In the genomic region with DNA sequence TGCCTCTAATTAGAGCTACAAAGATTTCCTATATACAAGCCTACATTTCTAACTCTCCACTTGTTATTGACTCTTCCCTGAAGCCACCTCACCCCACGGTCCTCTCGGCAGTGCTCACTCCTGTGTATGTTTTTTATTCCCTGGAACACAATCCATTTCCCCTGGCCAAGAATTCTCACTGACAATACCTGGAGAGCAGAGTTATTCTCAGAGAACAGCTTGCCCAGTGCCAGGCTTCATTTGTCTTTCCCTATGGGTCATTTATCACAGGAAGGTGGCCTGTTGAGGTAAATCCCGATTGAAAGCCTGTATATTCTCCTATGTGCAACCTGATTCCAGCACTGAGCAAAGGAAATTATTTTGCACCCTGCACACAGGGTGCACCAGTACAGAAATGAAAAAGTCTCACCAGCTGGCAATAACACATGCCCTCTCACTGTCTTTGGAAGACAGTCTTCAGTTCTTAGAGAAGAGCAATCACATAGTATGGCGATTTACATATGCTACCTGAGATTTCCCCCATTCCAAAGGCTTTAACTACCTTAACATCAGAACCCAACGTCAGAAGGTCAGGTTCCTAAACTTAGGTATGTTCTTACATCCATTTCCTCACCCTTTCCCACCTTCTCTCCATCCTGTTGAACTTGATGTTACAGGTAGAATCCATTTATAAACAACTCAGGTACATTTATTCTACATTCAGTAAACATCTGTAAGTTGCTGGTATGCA, we compare ENCODE assay signal across 20 cellular contexts.
DNase-seq lines count a peak whose midpoint lies in the region; ATAC-seq, FAIRE-seq and TF ChIP-seq lines count a peak whose summit lies in the region.
"Had no signal": no experiment of that assay in that cellular context is flagged by ENCODE, and none has a peak within 500 bp of the region (broad histone marks: within the 10 kb centered on the region; RNA-seq: fewer than 3 reads in every experiment).

No MANE protein-coding gene starts in this region.

- H3K9me3 Mint-ChIP-seq in mesothelial cell of epicardium: peaks cover 3% of the 10 kb centered on the region
- H3K9me3 Mint-ChIP-seq: CD4-positive, alpha-beta T cell had no signal

- H4K91ac ChIP-seq in H1 (replicated peaks; ENCODE audit: insufficient read length, low read length): peak overlapping the region; percentile 5

- peak overlapping the region; percentile 12 to 46; a peak in 2 of 4 replicates for H3K4me2 ChIP-seq in H1 (ENCODE audit: insufficient read depth in 1 of 2, low read depth in 2 of 2, low read length in 2 of 2)
- H3K4me2 ChIP-seq: KMS-11, SK-N-SH had no signal

- no peak overlapping the region for H3K23ac ChIP-seq in H1 (ENCODE audit: insufficient read length)

- H3K4me3 ChIP-seq in SK-N-MC (peak overlapping the region; percentile 52), H1 (ENCODE audit: extremely low read depth in 1 of 4, insufficient read depth in 2 of 4, low read depth in 3 of 4, low read length in 4 of 4) (0 out of 8 replicates have a peak overlapping the region, but pooled peaks of 1 of the 4 experiments have one; percentile 2)
- H3K4me3 ChIP-seq: Peyer's patch had no signal

- H4K5ac ChIP-seq in H1 (ENCODE audit: insufficient read length, low read depth, low read length): no peak overlapping the region

- no peak overlapping the region for H2BK15ac ChIP-seq in H1 (ENCODE audit: low read length)

- no peak overlapping the region for H2BK120ac ChIP-seq in H1 (replicated peaks; ENCODE audit: low read depth, low read length)

- WGBS in H1 (ENCODE audit: extremely low coverage in 1 of 2, insufficient coverage in 1 of 2, insufficient read length in 1 of 2, insufficient replicate concordance in 2 of 2, low coverage in 1 of 2, low lambda C conversion rate in 2 of 2, missing lambda C conversion rate in 1 of 2), 2 experiments: 45% methylated on average over 5 of the region's 5 CpGs; no CpG with 5 or more reads in 1 of the 2 experiments

- H3K36me3 ChIP-seq in SK-N-MC (ENCODE audit: insufficient read depth, low read length) (no peaks in the 10 kb centered on the region), H1 (ENCODE audit: control insufficient read depth in 2 of 4, insufficient read depth in 4 of 4, low read length in 3 of 4) (no peaks in the 10 kb centered on the region)
- H3K36me3 ChIP-seq: BE2C, Peyer's patch had no signal

- no peak for TF ChIP-seq RAD21 in H1 (IDR thresholded peaks at IDR 0.05 in 1 of 2, conservative IDR thresholded peaks at IDR 0.05 in 1 of 2; ENCODE audit: low read depth in 2 of 2, low read length in 2 of 2)

- no peak overlapping the region for H2BK5ac ChIP-seq in H1 (ENCODE audit: low read depth, low read length)

- H3K18ac ChIP-seq in H1 (ENCODE audit: extremely low read depth, low read length): 0 out of 2 replicates have a peak overlapping the region, but pooled peaks have one; percentile 33

- TF ChIP-seq EP300 in H1 (IDR thresholded peaks at IDR 0.05; ENCODE audit: borderline replicate concordance in 1 of 2, low read depth in 2 of 2, low read length in 2 of 2): no peak

- no peak for ATAC-seq in GM21529 (IDR thresholded peaks at IDR 0.05; ENCODE audit: unreplicated experiment)
- ATAC-seq in HG02840 (IDR thresholded peaks at IDR 0.05; ENCODE audit: low FRiP score, unreplicated experiment): no peak
- no peak for ATAC-seq in Right ventricle myocardium superior (ENCODE audit: poor library complexity)
- ATAC-seq: Right ventricle myocardium inferior had no signal

- TF ChIP-seq CTCF in H1 (IDR thresholded peaks at IDR 0.05; ENCODE audit: control extremely low read depth in 1 of 3, insufficient read depth in 1 of 3, low read depth in 1 of 3, low read length in 3 of 3) (no peak), mesothelial cell of epicardium (IDR thresholded peaks at IDR 0.05; ENCODE audit: unreplicated experiment) (no peak)

- no peak overlapping the region for H3K4me3 Mint-ChIP-seq in mesothelial cell of epicardium
- H3K4me3 Mint-ChIP-seq: CD4-positive, alpha-beta T cell had no signal

- no peaks in the 10 kb centered on the region for H3K79me1 ChIP-seq in H1 (ENCODE audit: low read depth, low read length)

- no peaks in the 10 kb centered on the region for H3K27me3 ChIP-seq in H1 (replicated peaks in 1 of 4; ENCODE audit: control insufficient read depth in 3 of 4, extremely low read depth in 1 of 4, insufficient read depth in 3 of 4, low read length in 3 of 4)
- H3K27me3 ChIP-seq: Peyer's patch had no signal

- H3K14ac ChIP-seq in H1 (ENCODE audit: insufficient read length): no peak overlapping the region

- peaks cover 5% of the 10 kb centered on the region for H3K4me1 Mint-ChIP-seq in mesothelial cell of epicardium

- TF ChIP-seq POLR2A in H54 (IDR thresholded peaks at IDR 0.05; ENCODE audit: low read depth, low read length) (no peak), H1 (IDR thresholded peaks at IDR 0.05; ENCODE audit: control extremely low read depth in 1 of 2, low read depth in 2 of 2, low read length in 2 of 2) (no peak)

- H2BK20ac ChIP-seq in H1 (ENCODE audit: low read length): peak overlapping the region; percentile 51; the same call in 1 of the 2 replicates

- CTCF ChIA-PET in H1 (lab: Charles Lee; ENCODE audit: partially characterized antibody): interaction anchor here (0.5 to 2.0 kb wide), 2 partner anchors 8 to 12 kb away, joined by 3 to 5 read pairs; no protein-coding TSS in a partner anchor

- H3K27ac ChIP-seq in SK-N-MC (peak overlapping the region; percentile 34; the same call in 1 of the 2 replicates), H1 (ENCODE audit: low read depth, low read length) (no peak overlapping the region)
- H3K27ac ChIP-seq: KMS-11, Peyer's patch had no signal

- peak overlapping the region; percentile 56; the same call in 1 of the 2 replicates for H2BK12ac ChIP-seq in H1 (ENCODE audit: low read depth, low read length)

- FAIRE-seq in H54 (lab: Jason Lieb, UNC) (peak; percentile 33), H1 (lab: Jason Lieb, UNC) (peak; percentile 48)

- no peaks in the 10 kb centered on the region for H3K79me2 ChIP-seq in H1 (ENCODE audit: control insufficient read depth in 1 of 2, insufficient read depth in 2 of 2, low read length in 2 of 2)

- DNase-seq in H54 (ENCODE audit: insufficient read length, low spot score): no peak
- DNase-seq in SK-N-MC (ENCODE audit: low read depth, low spot score): no peak
- DNase-seq in H1 (ENCODE audit: low read depth in 1 of 2, low spot score in 2 of 2): no peak
- DNase-seq in mesothelial cell of epicardium (ENCODE audit: low spot score in 2 of 2, unreplicated experiment in 2 of 2): no peak
- no peak for DNase-seq in Right ventricle myocardium superior
- DNase-seq in KG1 (lab: John Stamatoyannopoulos, UW): no peak
- DNase-seq: BE2C; Calu3; CD4-positive, alpha-beta T cell; DMS53; NCI-H1048; NCI-H187; NCI-H510A; Peyer's patch; SK-N-SH; T-helper 1 cell had no signal

- H3K4ac ChIP-seq in H1 (replicated peaks; ENCODE audit: insufficient read length, low read depth, low read length): no peak overlapping the region

- H2AK5ac ChIP-seq in H1 (ENCODE audit: low read depth, low read length): no peak overlapping the region

- H3K36me3 Mint-ChIP-seq in mesothelial cell of epicardium: peaks cover 3% of the 10 kb centered on the region

- intact Hi-C loops in Right ventricle myocardium superior (cut with DNase I): no loop called here

- H3K23me2 ChIP-seq in H1 (ENCODE audit: low read depth, low read length): no peaks in the 10 kb centered on the region

- no peaks in the 10 kb centered on the region for H3K27me3 Mint-ChIP-seq in mesothelial cell of epicardium (ENCODE audit: low read depth)
- H3K27me3 Mint-ChIP-seq: CD4-positive, alpha-beta T cell had no signal

- POLR2A ChIA-PET in H1 (lab: Charles Lee; ENCODE audit: partially characterized antibody): interaction anchor here (0.8 to 1.6 kb wide), 3 partner anchors 9 to 25 kb away, joined by 3 read pairs; no protein-coding TSS in a partner anchor

- peak overlapping the region; percentile 45 for H3K27ac Mint-ChIP-seq in mesothelial cell of epicardium
- H3K27ac Mint-ChIP-seq: CD4-positive, alpha-beta T cell had no signal

- H3K9me3 ChIP-seq in SK-N-MC (ENCODE audit: low read depth, low read length) (no peaks in the 10 kb centered on the region), H1 (ENCODE audit: insufficient read depth in 2 of 2, low read depth in 1 of 2, low read length in 1 of 2) (no peaks in the 10 kb centered on the region)
- H3K9me3 ChIP-seq: BE2C, Peyer's patch, SK-N-SH had no signal

- no peak overlapping the region for H3K9ac ChIP-seq in SK-N-MC (ENCODE audit: insufficient read length)
- H3K9ac ChIP-seq in H1 (replicated peaks in 1 of 4; ENCODE audit: extremely low read depth in 1 of 4, low read depth in 3 of 4, low read length in 3 of 4): no peak overlapping the region
- H3K9ac ChIP-seq: KMS-11, SK-N-SH had no signal

- H3K4me1 ChIP-seq in H1 (replicated peaks in 1 of 4; ENCODE audit: control insufficient read depth in 3 of 4, insufficient read depth in 4 of 4, low read length in 3 of 4): peaks cover 4 to 15% (median 11%) of the 10 kb centered on the region in 4 experiments; a peak in 6 of 7 replicates
- H3K4me1 ChIP-seq: BE2C, Peyer's patch had no signal

- no peak overlapping the region for H3K56ac ChIP-seq in H1 (replicated peaks; ENCODE audit: insufficient read length, low read depth, low read length)

- no peak overlapping the region for H4K8ac ChIP-seq in H1 (ENCODE audit: extremely low read depth, insufficient read depth, low read length)

- no peaks in the 10 kb centered on the region for H4K20me1 ChIP-seq in H1 (replicated peaks in 1 of 2; ENCODE audit: control insufficient read depth in 1 of 2, insufficient read depth in 2 of 2, low read length in 2 of 2)

- H2AFZ ChIP-seq in H1 (ENCODE audit: low read length): no peak overlapping the region

TF ChIP-seq in H1, 55 proteins besides CTCF, POLR2A, EP300 and RAD21:
- TF ChIP-seq SIRT6 (IDR thresholded peaks at IDR 0.05; ENCODE audit: low read length) (no peak), BACH1 (IDR thresholded peaks at IDR 0.05; ENCODE audit: low read length) (no peak), KDM4A (IDR thresholded peaks at IDR 0.05; ENCODE audit: low read depth, low read length, severe bottlenecking) (no peak), TAF1 (IDR thresholded peaks at IDR 0.05; ENCODE audit: low read depth, low read length) (no peak), SP1 (IDR thresholded peaks at IDR 0.05; ENCODE audit: low read depth, low read length) (no peak), ZNF274 (IDR thresholded peaks at IDR 0.05; ENCODE audit: borderline replicate concordance, extremely low read depth, low read length) (no peak), ATF3 (IDR thresholded peaks at IDR 0.05; ENCODE audit: insufficient read depth, low read depth, low read length) (no peak), KDM5A (IDR thresholded peaks at IDR 0.05; ENCODE audit: low read length) (no peak), SIX5 (IDR thresholded peaks at IDR 0.05; ENCODE audit: low read depth, low read length) (no peak), SP2 (IDR thresholded peaks at IDR 0.05; ENCODE audit: low read length) (no peak)
